Comparison of ENCODE assay signal across 12 cellular contexts in genomic region chr11:18669211-18669593, GRCh38. TPM values are rescaled to one million over a fixed set of nuclear protein-coding genes. Genes with fewer than 3 reads are reported as not detected.
DNase-seq lines count a peak whose midpoint lies in the region; ATAC-seq, FAIRE-seq and TF ChIP-seq lines count a peak whose summit lies in the region.
"Had no signal": no experiment of that assay in that cellular context is flagged by ENCODE, and none has a peak within 500 bp of the region (broad histone marks: within the 10 kb centered on the region; RNA-seq: fewer than 3 reads in every experiment).

No MANE protein-coding gene starts in this region.

- ATAC-seq in left lobe of liver: no peak

- no peaks in the 10 kb centered on the region for H3K27me3 ChIP-seq in bronchial epithelial cell (ENCODE audit: control insufficient read depth, insufficient read depth, low read length)

- peak; percentile 20 for DNase-seq in activated CD8-positive, alpha-beta memory T cell treated with anti-CD3 and anti-CD28 coated beads, Interleukin-2, amount 50 U/mL, for 4 hours
- no peak for DNase-seq in activated CD8-positive, alpha-beta memory T cell treated with anti-CD3 and anti-CD28 coated beads, Interleukin-2, amount 50 U/mL, for 48 hours
- peak; percentile 20 for DNase-seq in T-helper 2 cell treated with Interferon-gamma antibody and Interleukin-4, amounts not matched to agents 5 μg/mL and 100 μg/mL, for 36 hours (ENCODE audit: low spot score)
- peak; percentile 64 for DNase-seq in bronchial epithelial cell (ENCODE audit: low read depth)
- peak; percentile 39 for DNase-seq in stimulated activated CD4-positive, alpha-beta T cell treated with anti-CD3 and anti-CD28 coated beads, Interleukin-4, amount 100 ng/mL, for 24 hours
- no peak for DNase-seq in ureter (ENCODE audit: low spot score)
- no peak for DNase-seq in left lobe of liver (ENCODE audit: low spot score)
- DNase-seq in activated gamma-delta T cell treated with Interleukin-2 at 50 U/mL for 16 hours: no peak
- DNase-seq: GF-D8 had no signal

- no peaks in the 10 kb centered on the region for H3K36me3 Mint-ChIP-seq in T-helper 2 cell treated with Interferon-gamma antibody and Interleukin-4, amounts not matched to agents 5 μg/mL and 100 μg/mL, for 36 hours (ENCODE audit: low read depth)
- H3K36me3 Mint-ChIP-seq: WTC11 had no signal

- no peak overlapping the region for H3K4me3 ChIP-seq in bronchial epithelial cell (ENCODE audit: low read depth, low read length)

- no peak for FAIRE-seq in bronchial epithelial cell (lab: Jason Lieb, UNC)
- FAIRE-seq: H1 had no signal

- peaks cover 41% of the 10 kb centered on the region for H3K4me1 Mint-ChIP-seq in T-helper 2 cell treated with Interferon-gamma antibody and Interleukin-4, amounts not matched to agents 5 μg/mL and 100 μg/mL, for 36 hours (ENCODE audit: low read depth)

- H3K27me3 Mint-ChIP-seq in T-helper 2 cell treated with Interferon-gamma antibody and Interleukin-4, amounts not matched to agents 5 μg/mL and 100 μg/mL, for 36 hours (ENCODE audit: low read depth): peaks cover 6% of the 10 kb centered on the region

- H3K27ac Mint-ChIP-seq in T-helper 2 cell treated with Interferon-gamma antibody and Interleukin-4, amounts not matched to agents 5 μg/mL and 100 μg/mL, for 36 hours: peak overlapping the region; percentile 85
- H3K27ac Mint-ChIP-seq: WTC11 had no signal

- H3K36me3 ChIP-seq in bronchial epithelial cell (ENCODE audit: control insufficient read depth, insufficient read depth, low read length): no peaks in the 10 kb centered on the region

- no peak for TF ChIP-seq CTCF in bronchial epithelial cell (IDR thresholded peaks at IDR 0.05; ENCODE audit: insufficient read depth, low read length, severe bottlenecking)

- peak overlapping the region; percentile 72 for H3K4me3 Mint-ChIP-seq in T-helper 2 cell treated with Interferon-gamma antibody and Interleukin-4, amounts not matched to agents 5 μg/mL and 100 μg/mL, for 36 hours
- H3K4me3 Mint-ChIP-seq: WTC11 had no signal

- no peaks in the 10 kb centered on the region for H3K9me3 Mint-ChIP-seq in T-helper 2 cell treated with Interferon-gamma antibody and Interleukin-4, amounts not matched to agents 5 μg/mL and 100 μg/mL, for 36 hours
- H3K9me3 Mint-ChIP-seq: WTC11 had no signal

RNA-seq across cellular contexts. Expression of gene TMEM86A, which starts 29.4 kb away (rescaled TPM):
- total RNA-seq in bronchial epithelial cell (0.53 and 0.90 TPM in 2 replicates), ureter (4.6 TPM), left lobe of liver (5.3 TPM)

RNA-seq across cellular contexts. Expression of gene SPTY2D1, which starts 35.1 kb away (rescaled TPM):
- total RNA-seq in bronchial epithelial cell: 12.6 and 17.3 TPM in 2 replicates
- 17.7 TPM for total RNA-seq in ureter
- 6.8 TPM for total RNA-seq in left lobe of liver

RNA-seq across cellular contexts. Expression of gene IGSF22, which starts 56.8 kb away (rescaled TPM):
- total RNA-seq in bronchial epithelial cell: under 0.01 and 1.4 TPM in 2 replicates
- total RNA-seq in ureter: 4.1 TPM
- 0.13 TPM for total RNA-seq in left lobe of liver
- total RNA-seq: H1, liver had no signal

Comparison
In these comparisons a context has a peak if more than half of its experiments do, and no peak if none do; other contexts are left out.
1. DNase-seq: peak in activated CD8-positive, alpha-beta memory T cell treated with anti-CD3 and anti-CD28 coated beads, Interleukin-2, amount 50 U/mL, for 4 hours (single experiment), T-helper 2 cell treated with Interferon-gamma antibody and Interleukin-4, amounts not matched to agents 5 μg/mL and 100 μg/mL, for 36 hours (single experiment), bronchial epithelial cell (single experiment) and stimulated activated CD4-positive, alpha-beta T cell treated with anti-CD3 and anti-CD28 coated beads, Interleukin-4, amount 100 ng/mL, for 24 hours (single experiment); none in activated CD8-positive, alpha-beta memory T cell treated with anti-CD3 and anti-CD28 coated beads, Interleukin-2, amount 50 U/mL, for 48 hours (single experiment), ureter (single experiment), left lobe of liver (single experiment) and activated gamma-delta T cell treated with Interleukin-2 at 50 U/mL for 16 hours (single experiment).